ENCODE assay signal across 22 cellular contexts in genomic region chr14:65776193-65776592, GRCh38.
"Had no signal": no experiment of that assay in that cellular context is flagged by ENCODE, and none has a peak within 500 bp of the region (broad histone marks: within the 10 kb centered on the region; RNA-seq: fewer than 3 reads in every experiment).

No MANE protein-coding gene starts in this region.

- DNase-seq: activated CD4-positive, alpha-beta memory T cell treated with anti-CD3 and anti-CD28 coated beads for 36 hours; activated CD4-positive, alpha-beta T cell treated with anti-CD3 and anti-CD28 coated beads for 4 hours; activated CD4-positive, CD25-positive, alpha-beta regulatory T cell; activated gamma-delta T cell; central memory CD4-positive, alpha-beta T cell; dermis blood vessel endothelial cell; effector CD8-positive, alpha-beta T cell; gastrocnemius medialis; hypothalamus; left ventricle myocardium superior; mammary epithelial cell; natural killer cell; sigmoid colon; spleen; stimulated activated CD4-positive, alpha-beta T cell treated with anti-CD3 and anti-CD28 coated beads, Interleukin-4, amount 100 ng/mL, for 1 hour; stimulated activated naive CD4-positive, alpha-beta T cell; T-helper 17 cell; testis; trophoblast cell had no signal

- H3K27me3 ChIP-seq: gastrocnemius medialis, sigmoid colon, spleen, testis had no signal

- H3K4me3 ChIP-seq: gastrocnemius medialis, sigmoid colon, spleen, testis had no signal

- H3K4me1 Mint-ChIP-seq: activated naive CD4-positive, alpha-beta T cell treated with anti-CD3 and anti-CD28 coated beads, Interleukin-2, amount 50 U/mL, for 24 hours; mesothelial cell of epicardium; natural killer cell had no signal

- ATAC-seq: gastrocnemius medialis, left ventricle myocardium superior, natural killer cell, T-helper 17 cell had no signal

- H3K9me3 Mint-ChIP-seq: activated CD4-positive, alpha-beta memory T cell treated with anti-CD3 and anti-CD28 coated beads for 36 hours; activated naive CD4-positive, alpha-beta T cell treated with anti-CD3 and anti-CD28 coated beads, Interleukin-2, amount 50 U/mL, for 24 hours; natural killer cell had no signal

- H3K27me3 Mint-ChIP-seq: activated CD4-positive, alpha-beta memory T cell treated with anti-CD3 and anti-CD28 coated beads for 36 hours; activated naive CD4-positive, alpha-beta T cell treated with anti-CD3 and anti-CD28 coated beads, Interleukin-2, amount 50 U/mL, for 24 hours had no signal

- FAIRE-seq: astrocyte had no signal

- H3K27ac ChIP-seq: gastrocnemius medialis, sigmoid colon, spleen, testis had no signal

- H3K36me3 ChIP-seq: gastrocnemius medialis, sigmoid colon, spleen had no signal

- H3K4me1 ChIP-seq: gastrocnemius medialis, sigmoid colon, spleen, testis had no signal

- H3K4me3 Mint-ChIP-seq: activated CD4-positive, alpha-beta memory T cell treated with anti-CD3 and anti-CD28 coated beads for 36 hours; activated naive CD4-positive, alpha-beta T cell treated with anti-CD3 and anti-CD28 coated beads, Interleukin-2, amount 50 U/mL, for 24 hours; mesothelial cell of epicardium; natural killer cell; T-helper 17 cell had no signal

- H3K27ac Mint-ChIP-seq: activated CD4-positive, alpha-beta memory T cell treated with anti-CD3 and anti-CD28 coated beads for 36 hours; activated naive CD4-positive, alpha-beta T cell treated with anti-CD3 and anti-CD28 coated beads, Interleukin-2, amount 50 U/mL, for 24 hours; mesothelial cell of epicardium; natural killer cell; T-helper 17 cell had no signal

- H3K36me3 Mint-ChIP-seq: activated CD4-positive, alpha-beta memory T cell treated with anti-CD3 and anti-CD28 coated beads for 36 hours; activated naive CD4-positive, alpha-beta T cell treated with anti-CD3 and anti-CD28 coated beads, Interleukin-2, amount 50 U/mL, for 24 hours; mesothelial cell of epicardium; natural killer cell had no signal

- H3K9me3 ChIP-seq: gastrocnemius medialis, sigmoid colon, spleen, testis had no signal
